Comparison of ENCODE assay signal across 8 cellular contexts in the genomic region with DNA sequence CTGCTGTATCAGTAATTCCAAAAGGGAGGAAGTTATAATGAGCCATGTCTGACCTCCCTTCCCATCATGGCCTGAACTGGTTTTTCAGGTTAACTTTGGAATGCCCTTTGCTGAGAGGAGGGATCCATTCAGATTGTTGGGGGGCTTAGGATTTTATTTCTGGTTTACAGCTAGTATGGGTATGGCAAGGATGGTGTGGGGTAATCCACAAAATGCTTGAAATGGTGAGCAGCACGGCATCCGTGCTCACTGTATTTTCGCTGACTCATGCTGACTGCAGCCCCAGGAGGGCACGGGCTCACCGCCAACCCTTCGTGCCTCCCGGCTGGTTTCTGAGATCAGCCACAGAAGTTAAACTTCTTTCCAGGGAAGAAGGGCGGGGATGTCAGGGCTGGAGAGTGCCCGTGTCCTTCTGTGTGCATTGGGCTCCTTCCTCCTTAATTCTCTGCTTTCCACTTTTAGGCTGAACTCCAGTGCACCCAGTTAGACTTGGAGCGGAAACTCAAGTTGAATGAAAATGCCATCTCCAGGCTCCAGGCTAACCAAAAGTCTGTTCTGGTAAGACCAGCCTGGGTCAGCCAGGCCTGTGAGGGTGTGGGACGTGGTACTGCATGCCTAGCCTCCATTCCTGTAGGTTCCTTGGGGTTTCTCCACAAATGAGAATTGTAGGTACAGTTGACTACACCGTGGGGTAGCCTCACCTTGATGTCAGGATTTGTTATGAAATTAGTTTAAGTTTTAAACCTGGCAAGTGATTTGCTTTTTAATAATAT. TPM values are rescaled to one million over a fixed set of nuclear protein-coding genes. Genes with fewer than 3 reads are reported as not detected.
DNase-seq lines count a peak whose midpoint lies in the region; ATAC-seq, FAIRE-seq and TF ChIP-seq lines count a peak whose summit lies in the region.
"Not testable (repeated sequence)": the region's sequence is repeated elsewhere in the genome, so short reads cannot be mapped to it uniquely, and the experiment has no call there.
"Had no signal": no experiment of that assay in that cellular context is flagged by ENCODE, and none has a peak within 500 bp of the region (broad histone marks: within the 10 kb centered on the region; RNA-seq: fewer than 3 reads in every experiment).

No MANE protein-coding gene starts in this region.

- H3K4me3 Mint-ChIP-seq in mesothelial cell of epicardium: not testable (repeated sequence)

- peak overlapping the region; percentile 83 for H3K27ac Mint-ChIP-seq in mesothelial cell of epicardium

- WGBS in K562 (ENCODE audit: insufficient coverage, low coverage, missing lambda C conversion rate): 0% methylated on average over 1 of the region's 12 CpGs
- WGBS in esophagus squamous epithelium, 2 donors: 20 to 50% methylated on average over 1 of the region's 12 CpGs
- WGBS in right cardiac atrium: 76% methylated on average over 2 of the region's 12 CpGs

- not testable (repeated sequence) for TF ChIP-seq EP300 in K562 (IDR thresholded peaks at IDR 0.05; ENCODE audit: low read length)

- not testable (repeated sequence) for H3K36me3 ChIP-seq in PC-3 (ENCODE audit: low read depth, low read length); K562 (ENCODE audit: control insufficient read depth, insufficient read depth, low read length); esophagus squamous epithelium; gastrocnemius medialis

- in situ Hi-C loops in K562 (cut with MboI); gastrocnemius medialis (cut with MboI; ENCODE audit: low sequenced_read_pairs in 4 of 4): not testable (repeated sequence)

- peak overlapping the region; percentile 26; the same call in 1 of the 2 replicates for H3K4me2 ChIP-seq in PC-3 (ENCODE audit: low read length)
- H3K4me2 ChIP-seq in K562 (ENCODE audit: insufficient read depth, low read length): not testable (repeated sequence)

- peaks cover 10% of the 10 kb centered on the region for H3K4me1 Mint-ChIP-seq in mesothelial cell of epicardium

- TF ChIP-seq POLR2A in K562 (conservative IDR thresholded peaks at IDR 0.05); esophagus squamous epithelium (IDR thresholded peaks at IDR 0.05); gastrocnemius medialis (IDR thresholded peaks at IDR 0.05): not testable (repeated sequence)

- BruUV-seq in PC-3 (replicated peaks; lab: Mats Ljungman, UMichigan): TSS peak; percentile 67
- not testable (repeated sequence) for BruUV-seq in K562 (replicated peaks; lab: Mats Ljungman, UMichigan)

- POLR2A ChIA-PET in PC-3 (lab: Charles Lee; ENCODE audit: unreplicated experiment); K562 (lab: Yijun Ruan, JAX): not testable (repeated sequence)

- DNase-seq in PC-3; K562 (ENCODE audit: extremely low read depth in 1 of 4, low spot score in 3 of 4); esophagus squamous epithelium (lab: John Stamatoyannopoulos, UW); right cardiac atrium; mesothelial cell of epicardium (ENCODE audit: low spot score in 2 of 2, unreplicated experiment in 2 of 2); gastrocnemius medialis: not testable (repeated sequence)

- H3K9me2 ChIP-seq in PC-3 (replicated peaks; ENCODE audit: low read length): not testable (repeated sequence)

- intact Hi-C loops in PC-3 (cut with micrococcal nuclease); K562 (cut with micrococcal nuclease); esophagus squamous epithelium (cut with DNase I); right cardiac atrium (cut with DNase I); gastrocnemius medialis (cut with DNase I; ENCODE audit: low total_unique reads): not testable (repeated sequence)

- not testable (repeated sequence) for H3K27me3 Mint-ChIP-seq in mesothelial cell of epicardium (ENCODE audit: low read depth)

- H3K9me3 Mint-ChIP-seq in mesothelial cell of epicardium: not testable (repeated sequence)

- H2AFZ ChIP-seq in PC-3 (ENCODE audit: low read length); K562 (ENCODE audit: low read depth, low read length): not testable (repeated sequence)

- FAIRE-seq in K562 (lab: Jason Lieb, UNC): peak; percentile 93

- not testable (repeated sequence) for H3K36me3 Mint-ChIP-seq in mesothelial cell of epicardium

- H3F3A ChIP-seq in PC-3 (ENCODE audit: low read length, unreplicated experiment): not testable (repeated sequence)

- not testable (repeated sequence) for TF ChIP-seq CTCF in C4-2B (conservative IDR thresholded peaks at IDR 0.05); PC-3 (conservative IDR thresholded peaks at IDR 0.05; ENCODE audit: low read depth, low read length); K562 (IDR thresholded peaks at IDR 0.05 in 2 of 3, conservative IDR thresholded peaks at IDR 0.05 in 1 of 3; ENCODE audit: insufficient read depth in 2 of 3, low read depth in 1 of 3, low read length in 3 of 3); esophagus squamous epithelium (IDR thresholded peaks at IDR 0.05); mesothelial cell of epicardium (IDR thresholded peaks at IDR 0.05; ENCODE audit: unreplicated experiment); gastrocnemius medialis (IDR thresholded peaks at IDR 0.05 in 4 of 5, conservative IDR thresholded peaks at IDR 0.05 in 1 of 5)

- ATAC-seq in PC-3 (peak; percentile 79), K562 (peak; percentile 58; the same call in 2 of the 3 replicates), right cardiac atrium (peak; percentile 76 to 78), gastrocnemius medialis (peak; percentile 59 to 74)

- not testable (repeated sequence) for H3K27me3 ChIP-seq in PC-3 (ENCODE audit: low read length); K562 (ENCODE audit: control insufficient read depth in 2 of 2, insufficient read depth in 2 of 2, low read length in 2 of 2); esophagus squamous epithelium; right cardiac atrium (ENCODE audit: control insufficient read depth, insufficient read depth); gastrocnemius medialis

- not testable (repeated sequence) for H3K9ac ChIP-seq in PC-3 (ENCODE audit: low read length); K562 (ENCODE audit: insufficient read depth in 1 of 2, low read depth in 2 of 2, low read length in 2 of 2)

- not testable (repeated sequence) for H3K9me1 ChIP-seq in K562 (ENCODE audit: control insufficient read depth, insufficient read depth, low read length)

- not testable (repeated sequence) for H3K9me3 ChIP-seq in PC-3 (ENCODE audit: low read length); K562 (replicated peaks; ENCODE audit: control insufficient read depth, insufficient read depth, low read depth, low read length); esophagus squamous epithelium; right cardiac atrium (ENCODE audit: control insufficient read depth, low read length); gastrocnemius medialis

- H4K20me1 ChIP-seq in PC-3 (ENCODE audit: low read length); K562 (replicated peaks; ENCODE audit: control insufficient read depth, insufficient read depth, low read length): not testable (repeated sequence)

- TF ChIP-seq RAD21 in K562 (CRISPR knock-in tag; conservative IDR thresholded peaks at IDR 0.05 in 1 of 2, IDR thresholded peaks at IDR 0.05 in 1 of 2): not testable (repeated sequence)

- peak overlapping the region; percentile 48 for H3K27ac ChIP-seq in C4-2B
- H3K27ac ChIP-seq in PC-3 (ENCODE audit: low read length): peak overlapping the region; percentile 66
- H3K27ac ChIP-seq in K562 (ENCODE audit: extremely low read depth, low read depth, low read length); right cardiac atrium (ENCODE audit: low read length): not testable (repeated sequence)
- H3K27ac ChIP-seq in esophagus squamous epithelium: peak overlapping the region in 3 of 4 donors; percentile 59 to 92 (median 88)
- peak overlapping the region; percentile 38 to 68 (median 57) for H3K27ac ChIP-seq in gastrocnemius medialis

- CTCF ChIA-PET in PC-3 (lab: Charles Lee); K562 (lab: Yijun Ruan, JAX; ENCODE audit: low intra/inter-chr PET ratio): not testable (repeated sequence)

- H3K4me1 ChIP-seq in PC-3 (ENCODE audit: insufficient read depth, low read length): peaks cover 21% of the 10 kb centered on the region
- not testable (repeated sequence) for H3K4me1 ChIP-seq in K562 (replicated peaks in 1 of 2; ENCODE audit: control insufficient read depth in 2 of 2, insufficient read depth in 2 of 2, low read length in 2 of 2); right cardiac atrium (ENCODE audit: control insufficient read depth, insufficient read depth, low read length); gastrocnemius medialis
- peaks cover 3 to 40% (median 7%) of the 10 kb centered on the region in 3 donors for H3K4me1 ChIP-seq in esophagus squamous epithelium

- H3K79me2 ChIP-seq in PC-3 (ENCODE audit: low read length); K562 (ENCODE audit: control insufficient read depth, insufficient read depth, low read length): not testable (repeated sequence)

- not testable (repeated sequence) for H3K4me3 ChIP-seq in PC-3 (ENCODE audit: low read length); K562; esophagus squamous epithelium; right cardiac atrium (ENCODE audit: low read length)
- peak overlapping the region in 1 of 4 donors; percentile 23 for H3K4me3 ChIP-seq in gastrocnemius medialis

RNA-seq across cellular contexts. Expression of a gene that starts 21.9 kb away (rescaled TPM):
- total RNA-seq in PC-3 (2014; rRNA removed): 0.15 TPM in 1 of 2 replicates, not detected in the other
- not detected in 2 replicates for total RNA-seq in K562 (2011; cell fraction: chromatin; rRNA removed; ENCODE audit: low replicate concordance)
- total RNA-seq in K562 (2011; cell fraction: nucleolus; rRNA removed): not detected in 2 replicates
- not detected in 2 replicates for total RNA-seq in K562 (2011; cell fraction: nucleoplasm; rRNA removed)
- total RNA-seq in K562 (2014; rRNA removed): not detected in 2 replicates
- not detected in 2 replicates for total RNA-seq in K562 (2014; rRNA removed; fragmentation: Illumina TruSeq; extraction: Trizol)
- not detected in 2 replicates for total RNA-seq in K562 (2015; rRNA removed; fragmentation: Illumina TruSeq; extraction: Trizol)
- not detected in 2 replicates for total RNA-seq in K562 (2021)
- polyA plus RNA-seq in K562 (2011; rRNA removed): not detected in 2 replicates
- not detected in 2 replicates for polyA plus RNA-seq in K562 (2011; cell fraction: cytosol; rRNA removed)
- not detected in 2 replicates for polyA plus RNA-seq in K562 (2011; cell fraction: nucleus; rRNA removed)
- not detected in 2 replicates for polyA plus RNA-seq in K562 (2012)
- polyA plus RNA-seq in K562 (2014; fragmentation: Illumina TruSeq; extraction: Trizol): not detected in 2 replicates
- not detected for polyA plus RNA-seq in K562 (2014; fragmentation: Nextera tagmentation; extraction: Ambion mirVana)
- polyA plus RNA-seq in K562 (2014; rRNA removed): not detected in 2 replicates
- polyA minus RNA-seq in K562 (2011; rRNA and poly(A)+ RNA removed): not detected in 2 replicates
- not detected in 2 replicates for polyA minus RNA-seq in K562 (2011; cell fraction: cytosol; rRNA and poly(A)+ RNA removed)
- not detected in 2 replicates for polyA minus RNA-seq in K562 (2011; cell fraction: nucleus; rRNA and poly(A)+ RNA removed)
- total RNA-seq in esophagus squamous epithelium: under 1 TPM in 2 of 4 donors, not detected in 2; 0.09 to 0.19 TPM
- total RNA-seq in right cardiac atrium: under 1 TPM; 0.14 to 0.26 (median 0.17) TPM
- 0.11 TPM for polyA plus RNA-seq in right cardiac atrium
- total RNA-seq in mesothelial cell of epicardium: 0.16 to 0.42 TPM (median 0.18 TPM) in 3 replicates
- total RNA-seq in gastrocnemius medialis: under 1 TPM; 0.09 to 0.56 (median 0.41) TPM
- polyA plus RNA-seq: GM23338 had no signal

RNA-seq across cellular contexts. Expression of a gene that starts 39.8 kb away (rescaled TPM):
- total RNA-seq in PC-3 (2014; rRNA removed) (3.5 and 4.4 TPM in 2 replicates), K562 (2014; rRNA removed) (2.7 and 3.8 TPM in 2 replicates), K562 (2014; rRNA removed; fragmentation: Illumina TruSeq; extraction: Trizol) (1.1 and 1.3 TPM in 2 replicates), K562 (2015; rRNA removed; fragmentation: Illumina TruSeq; extraction: Trizol) (1.6 and 1.8 TPM in 2 replicates), K562 (2021) (3.9 and 5.2 TPM in 2 replicates), esophagus squamous epithelium (1 to 10 TPM; 1.4 to 4.4 (median 2.5) TPM), right cardiac atrium (1 to 10 TPM; 1.6 to 2.5 (median 2.0) TPM), mesothelial cell of epicardium (20.4 to 21.3 TPM (median 20.9 TPM) in 3 replicates), gastrocnemius medialis (10 to 100 TPM in 1 of 4 donors, 1 to 10 TPM in 3; 2.3 to 10.7 (median 4.8) TPM)
- total RNA-seq in K562 (2011; cell fraction: chromatin; rRNA removed; ENCODE audit: low replicate concordance): 6.4 and 7.8 TPM in 2 replicates
- total RNA-seq in K562 (2011; cell fraction: nucleolus; rRNA removed): 5.9 and 6.5 TPM in 2 replicates
- total RNA-seq in K562 (2011; cell fraction: nucleoplasm; rRNA removed): 4.7 and 5.1 TPM in 2 replicates
- polyA plus RNA-seq in K562 (2011; rRNA removed) (2.4 and 4.0 TPM in 2 replicates), K562 (2014; fragmentation: Illumina TruSeq; extraction: Trizol) (3.9 and 5.0 TPM in 2 replicates), K562 (2014; fragmentation: Nextera tagmentation; extraction: Ambion mirVana) (under 1 TPM; 0.25 to 0.41 TPM), K562 (2014; rRNA removed) (2.4 TPM in 2 replicates), right cardiac atrium (0.59 TPM)
- polyA plus RNA-seq in K562 (2011; cell fraction: cytosol; rRNA removed): 4.9 and 8.8 TPM in 2 replicates
- polyA plus RNA-seq in K562 (2011; cell fraction: nucleus; rRNA removed): 4.1 and 9.4 TPM in 2 replicates
- 1.8 and 2.1 TPM in 2 replicates for polyA plus RNA-seq in K562 (2012)
- polyA minus RNA-seq in K562 (2011; rRNA and poly(A)+ RNA removed): 5.5 and 6.2 TPM in 2 replicates
- 3.3 TPM in 2 replicates for polyA minus RNA-seq in K562 (2011; cell fraction: cytosol; rRNA and poly(A)+ RNA removed)
- 4.7 and 5.2 TPM in 2 replicates for polyA minus RNA-seq in K562 (2011; cell fraction: nucleus; rRNA and poly(A)+ RNA removed)

RNA-seq across cellular contexts. Expression of a gene that starts 59.0 kb away (rescaled TPM):
- total RNA-seq in PC-3 (2014; rRNA removed) (42.2 and 57.9 TPM in 2 replicates), K562 (2014; rRNA removed) (10.0 and 12.9 TPM in 2 replicates), K562 (2014; rRNA removed; fragmentation: Illumina TruSeq; extraction: Trizol) (25.0 and 28.9 TPM in 2 replicates), K562 (2015; rRNA removed; fragmentation: Illumina TruSeq; extraction: Trizol) (13.0 and 15.8 TPM in 2 replicates), K562 (2021) (10.4 and 14.6 TPM in 2 replicates), esophagus squamous epithelium (10 to 100 TPM; 52.0 to 73.1 (median 57.9) TPM), right cardiac atrium (10 to 100 TPM; 27.6 to 36.5 (median 31.0) TPM), mesothelial cell of epicardium (29.3 to 39.7 TPM (median 31.5 TPM) in 3 replicates), gastrocnemius medialis (10 to 100 TPM; 12.9 to 22.0 (median 19.0) TPM)
- 25.6 and 75.8 TPM in 2 replicates for total RNA-seq in K562 (2011; cell fraction: chromatin; rRNA removed; ENCODE audit: low replicate concordance)
- 13.7 and 16.3 TPM in 2 replicates for total RNA-seq in K562 (2011; cell fraction: nucleolus; rRNA removed)
- 48.4 and 58.1 TPM in 2 replicates for total RNA-seq in K562 (2011; cell fraction: nucleoplasm; rRNA removed)
- polyA plus RNA-seq in K562 (2011; rRNA removed) (17.4 and 21.1 TPM in 2 replicates), K562 (2014; fragmentation: Illumina TruSeq; extraction: Trizol) (11.0 and 12.8 TPM in 2 replicates), K562 (2014; fragmentation: Nextera tagmentation; extraction: Ambion mirVana) (10 to 100 TPM; 43.0 to 52.8 TPM), K562 (2014; rRNA removed) (13.2 and 14.1 TPM in 2 replicates), right cardiac atrium (24.5 TPM)
- polyA plus RNA-seq in K562 (2011; cell fraction: cytosol; rRNA removed): 2.0 and 7.7 TPM in 2 replicates
- polyA plus RNA-seq in K562 (2011; cell fraction: nucleus; rRNA removed): 4.0 and 7.2 TPM in 2 replicates
- 10.1 and 11.8 TPM in 2 replicates for polyA plus RNA-seq in K562 (2012)
- polyA minus RNA-seq in K562 (2011; rRNA and poly(A)+ RNA removed): 40.4 and 53.0 TPM in 2 replicates
- polyA minus RNA-seq in K562 (2011; cell fraction: cytosol; rRNA and poly(A)+ RNA removed): 13.1 and 13.6 TPM in 2 replicates
- 9.8 and 22.5 TPM in 2 replicates for polyA minus RNA-seq in K562 (2011; cell fraction: nucleus; rRNA and poly(A)+ RNA removed)
